8 cellular contexts compared by ENCODE assay signal in genomic region chr12:131928080-131928764, GRCh38. TPM values are rescaled to one million over a fixed set of nuclear protein-coding genes. Genes with fewer than 3 reads are reported as not detected.
A peak's percentile ranks its signal among the peaks of the same experiment; 100 is the strongest.
DNase-seq lines count a peak whose midpoint lies in the region; ATAC-seq, FAIRE-seq and TF ChIP-seq lines count a peak whose summit lies in the region.

No MANE protein-coding gene starts in this region.

- H3K4me3 Mint-ChIP-seq in astrocyte (ENCODE audit: unreplicated experiment): peak overlapping the region; percentile 82

- peaks cover 12% of the 10 kb centered on the region for H3K36me3 Mint-ChIP-seq in astrocyte (ENCODE audit: low read depth, unreplicated experiment)

- H3K9ac ChIP-seq in IMR-90 (ENCODE audit: low read depth, low read length): peak overlapping the region; percentile 83
- peak overlapping the region; percentile 81 for H3K9ac ChIP-seq in astrocyte (ENCODE audit: low read length)

- TF ChIP-seq RAD21 in IMR-90 (IDR thresholded peaks at IDR 0.05; ENCODE audit: low read length): no peak

- H3K27me3 ChIP-seq in IMR-90 (ENCODE audit: control insufficient read depth, insufficient read depth, low read length) (no peaks in the 10 kb centered on the region), astrocyte (ENCODE audit: insufficient read depth, low read length) (no peaks in the 10 kb centered on the region), kidney epithelial cell (ENCODE audit: control insufficient read depth, insufficient read depth, low read length) (no peaks in the 10 kb centered on the region), thymus (ENCODE audit: control insufficient read depth, insufficient read depth) (no peaks in the 10 kb centered on the region)

- H3K18ac ChIP-seq in IMR-90 (ENCODE audit: low read depth, low read length): peak overlapping the region; percentile 43; the same call in 1 of the 2 replicates

- 0 out of 2 replicates have a peak overlapping the region, but pooled peaks have one; percentile 43 for H2AK5ac ChIP-seq in IMR-90 (ENCODE audit: low read depth, low read length)

- no peak for FAIRE-seq in astrocyte (lab: Jason Lieb, UNC)

- H3K36me3 ChIP-seq in IMR-90 (ENCODE audit: control insufficient read depth, insufficient read depth, low read length) (peaks cover 12% of the 10 kb centered on the region), astrocyte (ENCODE audit: insufficient read depth, low read length) (peaks cover 13% of the 10 kb centered on the region), kidney epithelial cell (ENCODE audit: control insufficient read depth, insufficient read depth, low read length) (peaks cover 3% of the 10 kb centered on the region), thymus (ENCODE audit: control insufficient read depth, insufficient read depth) (peaks cover 13% of the 10 kb centered on the region)

- BruUV-seq in IMR-90 (replicated peaks; lab: Mats Ljungman, UMichigan): no TSS peak

- CTCF ChIA-PET in IMR-90 (lab: Yijun Ruan, JAX): no interaction called here

- no peak for TF ChIP-seq POLR2A in IMR-90 (IDR thresholded peaks at IDR 0.05; ENCODE audit: low read depth, low read length)

- H3K4ac ChIP-seq in IMR-90 (ENCODE audit: low read depth, low read length): peak overlapping the region; percentile 68

- no peak overlapping the region for H2BK120ac ChIP-seq in IMR-90 (ENCODE audit: low read depth, low read length)

- H2BK20ac ChIP-seq in IMR-90 (ENCODE audit: low read depth, low read length): no peak overlapping the region

- intact Hi-C loops in IMR-90 (cut with micrococcal nuclease): loop anchor here (2.0 kb wide), 1 partner anchor 31 kb away; no protein-coding TSS in a partner anchor

- H2BK15ac ChIP-seq in IMR-90 (ENCODE audit: low read depth, low read length): no peak overlapping the region

- peaks cover 4% of the 10 kb centered on the region for H3K9me3 Mint-ChIP-seq in astrocyte (ENCODE audit: unreplicated experiment)

- peaks cover 7% of the 10 kb centered on the region for H3K4me1 Mint-ChIP-seq in astrocyte (ENCODE audit: low read depth, unreplicated experiment)

- peak overlapping the region; percentile 17 for H4K5ac ChIP-seq in IMR-90 (ENCODE audit: low read depth, low read length)

- H4K91ac ChIP-seq in IMR-90 (ENCODE audit: insufficient read depth, low read depth, low read length): no peak overlapping the region

- H3K4me1 ChIP-seq in IMR-90 (ENCODE audit: control insufficient read depth, insufficient read depth, low read length): peaks cover 2% of the 10 kb centered on the region
- no peaks in the 10 kb centered on the region for H3K4me1 ChIP-seq in astrocyte (ENCODE audit: insufficient read depth, low read length)
- H3K4me1 ChIP-seq in thymus (ENCODE audit: control insufficient read depth, insufficient read depth, low read length): peaks cover 3% of the 10 kb centered on the region

- dilution Hi-C loops in IMR-90 (cut with HindIII; ENCODE audit: low sequenced_read_pairs, unreplicated experiment): no loop called here

- H4K20me1 ChIP-seq in IMR-90 (ENCODE audit: insufficient read depth, low read length) (peaks cover 9% of the 10 kb centered on the region; the same call in 1 of the 2 replicates), astrocyte (ENCODE audit: insufficient read depth, low read length) (peaks cover 27% of the 10 kb centered on the region)

- TF ChIP-seq CTCF in IMR-90 (conservative IDR thresholded peaks at IDR 0.05; ENCODE audit: low read depth, low read length): no peak
- no peak for TF ChIP-seq CTCF in astrocyte (IDR thresholded peaks at IDR 0.05; ENCODE audit: insufficient read depth, low read depth, low read length)
- TF ChIP-seq CTCF in kidney epithelial cell (IDR thresholded peaks at IDR 0.05; ENCODE audit: insufficient read depth, low read length, poor library complexity, severe bottlenecking): no peak

- H3K9me3 ChIP-seq in IMR-90 (ENCODE audit: control insufficient read depth, insufficient read depth, low read length): no peaks in the 10 kb centered on the region
- no peaks in the 10 kb centered on the region for H3K9me3 ChIP-seq in astrocyte (ENCODE audit: insufficient read depth, low read depth, low read length)
- H3K9me3 ChIP-seq in thymus (ENCODE audit: control insufficient read depth): no peaks in the 10 kb centered on the region

- peaks cover 15% of the 10 kb centered on the region for H3K9me1 ChIP-seq in IMR-90 (ENCODE audit: insufficient read depth, low read length)

- POLR2A ChIA-PET in IMR-90 (lab: Charles Lee; ENCODE audit: unreplicated experiment): no interaction called here

- in situ Hi-C loops in IMR-90 (cut with MboI; ENCODE audit: low sequenced_read_pairs): no loop called here

- H3K27me3 Mint-ChIP-seq in astrocyte (ENCODE audit: low read depth, unreplicated experiment): no peaks in the 10 kb centered on the region

- peak overlapping the region; percentile 82 for H3K4me2 ChIP-seq in IMR-90 (ENCODE audit: low read depth, low read length)
- peak overlapping the region; percentile 94 for H3K4me2 ChIP-seq in astrocyte (ENCODE audit: low read length)

- peak overlapping the region; percentile 20 for H3K27ac Mint-ChIP-seq in astrocyte (ENCODE audit: unreplicated experiment)

- peak overlapping the region; percentile 31 to 34; a peak in 1 of 4 replicates for H4K8ac ChIP-seq in IMR-90 (ENCODE audit: low read depth in 2 of 2, low read length in 2 of 2)

- ATAC-seq in IMR-90 (ENCODE audit: low read depth) (no peak; the same call in 1 of the 2 replicates), HG03469 (IDR thresholded peaks at IDR 0.05; ENCODE audit: unreplicated experiment) (no peak)

- 67% methylated on average over 3 of the region's 37 CpGs; no CpG with 5 or more reads in 1 of the 2 experiments for WGBS in IMR-90 (ENCODE audit: extremely low coverage in 2 of 2, insufficient read length in 1 of 2), 2 experiments
- WGBS in thymus: 34% methylated on average over 37 of the region's 37 CpGs

- peaks cover 12 to 28% of the 10 kb centered on the region in 2 experiments for H3K79me1 ChIP-seq in IMR-90 (ENCODE audit: low read depth in 1 of 2, low read length in 2 of 2)

- H3K4me3 ChIP-seq in IMR-90 (ENCODE audit: insufficient read depth, low read depth, low read length): peak overlapping the region; percentile 97
- H3K4me3 ChIP-seq in astrocyte (ENCODE audit: insufficient read depth, low read depth, low read length): peak overlapping the region; percentile 61
- H3K4me3 ChIP-seq in kidney epithelial cell (ENCODE audit: low read depth, low read length): peak overlapping the region; percentile 64
- peak overlapping the region; percentile 87 for H3K4me3 ChIP-seq in thymus (ENCODE audit: low read length)

- DNase-seq in NCI-H2227 (lab: John Stamatoyannopoulos, UW; ENCODE audit: unreplicated experiment) (peak; percentile 58), NCI-H2227 treated with DMSO at 0.1 percent for 48 hours (lab: John Stamatoyannopoulos, UW) (no peak), IMR-90 (peak; percentile 30), astrocyte (ENCODE audit: low read depth) (no peak), kidney epithelial cell (ENCODE audit: low read depth) (no peak)
- DNase-seq in activated CD8-positive, alpha-beta memory T cell treated with anti-CD3 and anti-CD28 coated beads for 24 hours: no peak

- H3K27ac ChIP-seq in IMR-90 (ENCODE audit: insufficient read depth, low read length): peak overlapping the region; percentile 83
- peak overlapping the region; percentile 58 for H3K27ac ChIP-seq in astrocyte (ENCODE audit: low read depth, low read length)
- H3K27ac ChIP-seq in thymus (ENCODE audit: low read depth): peak overlapping the region; percentile 31

- no peak overlapping the region for H3K14ac ChIP-seq in IMR-90 (replicated peaks; ENCODE audit: low read depth, low read length)

- peaks cover 30% of the 10 kb centered on the region for H3K79me2 ChIP-seq in astrocyte (ENCODE audit: insufficient read depth, low read length)

- no peak overlapping the region; the same call in 1 of the 2 replicates for H3K23ac ChIP-seq in IMR-90 (ENCODE audit: low read depth, low read length)

- H2AK9ac ChIP-seq in IMR-90 (replicated peaks; ENCODE audit: low read depth, low read length, poor library complexity): peak overlapping the region; percentile 83

- H2AFZ ChIP-seq in IMR-90 (replicated peaks; ENCODE audit: low read length, poor library complexity) (peak overlapping the region; percentile 97), astrocyte (ENCODE audit: low read depth, low read length) (peak overlapping the region; percentile 83)

- peak overlapping the region; percentile 87 for H2BK5ac ChIP-seq in IMR-90 (ENCODE audit: low read depth, low read length, poor library complexity, severe bottlenecking)

- H3K56ac ChIP-seq in IMR-90 (ENCODE audit: extremely low read depth, insufficient read depth, low read length): no peak overlapping the region; the same call in 1 of the 2 replicates

TF ChIP-seq in IMR-90, 13 proteins besides CTCF, POLR2A, EP300 and RAD21 (continues in another document):
- no peak for TF ChIP-seq BHLHE40 (IDR thresholded peaks at IDR 0.05; ENCODE audit: low read depth, low read length)
- TF ChIP-seq MAZ (IDR thresholded peaks at IDR 0.05; ENCODE audit: borderline replicate concordance, low read depth, low read length): no peak
- no peak for TF ChIP-seq MAFK (IDR thresholded peaks at IDR 0.05; ENCODE audit: low read depth, low read length)
- no peak for TF ChIP-seq CHD1 (IDR thresholded peaks at IDR 0.05; ENCODE audit: low read depth, low read length)

RNA-seq across cellular contexts. Expression of gene PUS1, which starts 0.9 kb away (rescaled TPM):
- total RNA-seq in IMR-90 (2012; rRNA removed) (11.4 and 14.0 TPM in 2 replicates), astrocyte (30.4 and 33.7 TPM in 2 replicates), kidney epithelial cell (22.9 and 23.5 TPM in 2 replicates)
- polyA plus RNA-seq in IMR-90 (2012; rRNA removed) (33.1 and 36.7 TPM in 2 replicates), thymus (30.0 TPM)
- polyA plus RNA-seq in IMR-90 (2012; cell fraction: cytosol; rRNA removed): 28.6 and 35.9 TPM in 2 replicates
- polyA plus RNA-seq in IMR-90 (2012; cell fraction: nucleus; rRNA removed; ENCODE audit: low replicate concordance): 86.5 and 151 TPM in 2 replicates

RNA-seq across cellular contexts. Expression of gene EP400, which starts 21.5 kb away (rescaled TPM):
- total RNA-seq in IMR-90 (2012; rRNA removed): 4.3 and 5.3 TPM in 2 replicates
- polyA plus RNA-seq in IMR-90 (2012; rRNA removed): 10.3 and 11.4 TPM in 2 replicates
- 5.7 and 6.6 TPM in 2 replicates for polyA plus RNA-seq in IMR-90 (2012; cell fraction: cytosol; rRNA removed)
- polyA plus RNA-seq in IMR-90 (2012; cell fraction: nucleus; rRNA removed; ENCODE audit: low replicate concordance): 20.1 and 26.9 TPM in 2 replicates
- total RNA-seq in astrocyte: 37.8 and 39.8 TPM in 2 replicates
- total RNA-seq in kidney epithelial cell: 21.4 and 21.7 TPM in 2 replicates
- polyA plus RNA-seq in thymus: 28.9 TPM

RNA-seq across cellular contexts. Expression of gene ULK1, which starts 33.8 kb away (rescaled TPM):
- total RNA-seq in IMR-90 (2012; rRNA removed) (1.8 and 1.9 TPM in 2 replicates), astrocyte (51.7 and 51.8 TPM in 2 replicates), kidney epithelial cell (14.7 and 20.4 TPM in 2 replicates)
- polyA plus RNA-seq in IMR-90 (2012; rRNA removed) (19.2 and 20.0 TPM in 2 replicates), thymus (39.2 TPM)
- 7.8 and 17.2 TPM in 2 replicates for polyA plus RNA-seq in IMR-90 (2012; cell fraction: cytosol; rRNA removed)
- 80.3 and 166 TPM in 2 replicates for polyA plus RNA-seq in IMR-90 (2012; cell fraction: nucleus; rRNA removed; ENCODE audit: low replicate concordance)

Comparison
In these comparisons a context has a peak if more than half of its experiments do, and no peak if none do; other contexts are left out.
1. DNase-seq: peak in NCI-H2227 (single experiment) and IMR-90 (single experiment); none in NCI-H2227 treated with DMSO at 0.1 percent for 48 hours (single experiment), astrocyte (single experiment), kidney epithelial cell (single experiment) and activated CD8-positive, alpha-beta memory T cell treated with anti-CD3 and anti-CD28 coated beads for 24 hours (single experiment).
2. H3K27ac ChIP-seq: peak in every context shown above with its lines; median percentile 83 in IMR-90; 58 in astrocyte; 31 in thymus.
3. Peak in every context shown above with its lines, with median percentiles within 50 percentile points of each other: H3K4me3 ChIP-seq.